In the genomic region with DNA sequence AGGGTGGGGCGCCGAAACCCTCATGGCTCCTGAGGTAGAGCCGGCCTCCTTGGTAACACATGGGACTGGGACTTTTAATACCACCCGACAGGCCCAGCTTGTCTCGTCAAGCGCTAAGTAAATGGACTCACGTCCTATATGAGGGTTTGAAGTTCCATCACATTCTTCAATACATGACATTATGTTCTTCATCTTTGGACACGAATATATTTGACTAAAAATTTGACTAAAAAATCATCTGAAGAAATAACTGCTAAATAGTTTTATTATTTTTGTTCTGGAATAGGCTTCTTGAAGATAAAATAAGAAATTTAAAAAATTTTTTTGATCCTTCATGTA, we compare ENCODE assay signal across 8 cellular contexts. TPM values are rescaled to one million over a fixed set of nuclear protein-coding genes. Genes with fewer than 3 reads are reported as not detected.
DNase-seq lines count a peak whose midpoint lies in the region; ATAC-seq, FAIRE-seq and TF ChIP-seq lines count a peak whose summit lies in the region.

No MANE protein-coding gene starts in this region.

- peak overlapping the region; percentile 31 to 97 (median 92) for H3K27ac Mint-ChIP-seq in CD4-positive, alpha-beta memory T cell

- H3K4me1 Mint-ChIP-seq in CD4-positive, alpha-beta memory T cell, result peaks cover 7 to 19% (median 12%) of the 10 kb centered on the region in 4 donors

- H3K4me1 ChIP-seq in CD4-positive, alpha-beta memory T cell (ENCODE audit: insufficient read depth, low read length), result peaks cover 19% of the 10 kb centered on the region
- H3K4me1 ChIP-seq in OCI-LY3 (ENCODE audit: low read length) (peaks cover 7% of the 10 kb centered on the region), pancreas (peaks cover 0 to 8% (median 0%) of the 10 kb centered on the region in 3 donors)

- peak overlapping the region; percentile 89 to 94 (median 92) for H3K4me3 Mint-ChIP-seq in CD4-positive, alpha-beta memory T cell

- ATAC-seq in pancreas (no peak), HG02884 (IDR thresholded peaks at IDR 0.05; ENCODE audit: unreplicated experiment) (no peak), GM21786 (IDR thresholded peaks at IDR 0.05; ENCODE audit: unreplicated experiment) (no peak), HG02938 (IDR thresholded peaks at IDR 0.05; ENCODE audit: unreplicated experiment) (no peak)

- H3K9me3 ChIP-seq in CD4-positive, alpha-beta memory T cell (ENCODE audit: control insufficient read depth in 1 of 2, low read length in 2 of 2), result no peaks in the 10 kb centered on the region
- H3K9me3 ChIP-seq in OCI-LY3 (ENCODE audit: insufficient read depth, low read length), result 0 out of 2 replicates have a peak, but pooled peaks cover 3% of the 10 kb centered on the region
- no peaks in the 10 kb centered on the region for H3K9me3 ChIP-seq in pancreas

- H3K27me3 Mint-ChIP-seq in CD4-positive, alpha-beta memory T cell, result no peaks in the 10 kb centered on the region

- intact Hi-C loops in CD4-positive, alpha-beta memory T cell (cut with micrococcal nuclease), result loop anchor here (1.0 kb wide), 1 partner anchor 65 kb away; the partner anchor contains the start of gene ZFP30
- intact Hi-C loops in pancreas (cut with DNase I), result no loop called here

- 5 to 7% methylated on average over 8 of the region's 8 CpGs for WGBS in pancreas, 2 donors

- no peak for DNase-seq in CD4-positive, alpha-beta memory T cell
- DNase-seq in pancreas (no peak), HPDE6-E6E7 (ENCODE audit: extremely low spot score) (no peak)

- POLR2A ChIA-PET in CD4-positive, alpha-beta memory T cell (lab: Charles Lee; ENCODE audit: partially characterized antibody), result interaction anchor here (1.1 to 1.9 kb wide), 5 partner anchors 28 to 252 kb away, joined by 3 to 10 read pairs (median 6); partner anchors contain the start of genes ZNF540, ZNF569, ZNF571 and ZNF573

- peak overlapping the region; percentile 89 for H3K4me2 ChIP-seq in OCI-LY3 (ENCODE audit: low read length)

- H3K9ac ChIP-seq in OCI-LY3 (ENCODE audit: low read length), result peak overlapping the region; percentile 85; the same call in 1 of the 2 replicates

- H3K36me3 ChIP-seq in CD4-positive, alpha-beta memory T cell (ENCODE audit: insufficient read depth, low read length), result no peaks in the 10 kb centered on the region
- H3K36me3 ChIP-seq in OCI-LY3 (replicated peaks; ENCODE audit: low read depth, low read length), result peaks cover 26% of the 10 kb centered on the region
- no peaks in the 10 kb centered on the region for H3K36me3 ChIP-seq in pancreas

- peaks cover 8 to 20% of the 10 kb centered on the region in 2 donors for H3K36me3 Mint-ChIP-seq in CD4-positive, alpha-beta memory T cell

- H3K27ac ChIP-seq in CD4-positive, alpha-beta memory T cell (ENCODE audit: low read depth, low read length), result peak overlapping the region; percentile 59
- H3K27ac ChIP-seq in OCI-LY3 (ENCODE audit: low read length) (no peak overlapping the region), pancreas (peak overlapping the region in 3 of 4 donors; percentile 74 to 80 (median 77))

- no peaks in the 10 kb centered on the region for H3K27me3 ChIP-seq in CD4-positive, alpha-beta memory T cell (ENCODE audit: insufficient read depth, low read length)
- no peaks in the 10 kb centered on the region for H3K27me3 ChIP-seq in OCI-LY3 (ENCODE audit: low read depth, low read length)
- no peaks in the 10 kb centered on the region for H3K27me3 ChIP-seq in pancreas

- H2AFZ ChIP-seq in OCI-LY3 (ENCODE audit: low read depth, low read length), result peak overlapping the region; percentile 99

- H3K9me3 Mint-ChIP-seq in CD4-positive, alpha-beta memory T cell, result peaks cover 0 to 23% (median 4%) of the 10 kb centered on the region in 8 donors

- H4K20me1 ChIP-seq in OCI-LY3 (ENCODE audit: insufficient read depth, low read length), result no peaks in the 10 kb centered on the region

- peak overlapping the region; percentile 48 to 94 for H3K4me3 ChIP-seq in CD4-positive, alpha-beta memory T cell (ENCODE audit: low read length in 2 of 2)
- H3K4me3 ChIP-seq in OCI-LY3 (ENCODE audit: low read length) (peak overlapping the region; percentile 89), pancreas (peak overlapping the region; percentile 80 to 94 (median 88))

- no peak for TF ChIP-seq CTCF in OCI-LY3 (IDR thresholded peaks at IDR 0.05; ENCODE audit: low read depth, low read length)
- TF ChIP-seq CTCF in pancreas (IDR thresholded peaks at IDR 0.05), result peak in 1 of 4 donors; percentile 19

- peaks cover 19% of the 10 kb centered on the region for H3K79me2 ChIP-seq in OCI-LY3 (ENCODE audit: low read length)

- CTCF ChIA-PET in CD4-positive, alpha-beta memory T cell (lab: Charles Lee; ENCODE audit: partially characterized antibody), result interaction anchor here (0.6 to 0.9 kb wide), 2 partner anchors 28 to 59 kb away, joined by 3 read pairs; partner anchors contain the start of gene ZNF573

- FAIRE-seq in endometrium (lab: Jason Lieb, UNC) (peak; percentile 67), pancreas (lab: Jason Lieb, UNC) (peak; percentile 74)

RNA-seq across cellular contexts. Expression of gene ZNF607, which starts 0.3 kb away (rescaled TPM):
- total RNA-seq in CD4-positive, alpha-beta memory T cell, result 10 to 100 TPM; 11.8 to 13.0 TPM
- 1 to 10 TPM; 5.4 to 7.6 TPM for polyA plus RNA-seq in CD4-positive, alpha-beta memory T cell
- total RNA-seq in pancreas, result 1 to 10 TPM; 2.1 to 7.6 (median 3.2) TPM
- polyA plus RNA-seq in pancreas, result 1 to 10 TPM; 2.3 to 4.8 TPM

RNA-seq across cellular contexts. Expression of gene ZNF573, which starts 59.5 kb away (rescaled TPM):
- total RNA-seq in CD4-positive, alpha-beta memory T cell, result 10 to 100 TPM; 30.5 to 31.1 TPM
- polyA plus RNA-seq in CD4-positive, alpha-beta memory T cell, result 10 to 100 TPM in 1 of 2 donors, 1 to 10 TPM in 1; 3.1 to 13.8 TPM
- 10 to 100 TPM in 1 of 6 donors, 1 to 10 TPM in 5; 4.1 to 10.2 (median 5.4) TPM for total RNA-seq in pancreas
- 1 to 10 TPM; 1.1 to 1.6 TPM for polyA plus RNA-seq in pancreas
